18 cellular contexts compared by ENCODE assay signal in the genomic region with DNA sequence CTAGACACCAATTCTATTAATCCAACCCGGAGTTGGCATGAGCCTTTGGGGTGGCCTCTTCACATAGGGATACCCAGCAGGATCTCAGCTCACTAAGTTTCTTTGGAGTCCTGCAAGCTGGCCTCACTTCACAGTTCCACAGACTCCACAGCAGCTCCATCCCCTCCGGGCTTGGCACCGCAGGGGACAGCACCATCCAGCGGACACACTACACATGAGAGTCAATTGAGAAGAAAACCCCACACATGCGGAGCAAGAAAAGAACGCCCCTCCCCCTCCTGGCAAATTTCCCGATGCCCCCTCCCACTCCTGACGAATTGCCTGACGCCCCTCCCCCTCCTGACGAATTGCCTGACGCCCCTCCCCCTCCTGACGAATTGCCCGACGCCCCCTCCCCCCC. TPM values are rescaled to one million over a fixed set of nuclear protein-coding genes. Genes with fewer than 3 reads are reported as not detected.
A peak's percentile ranks its signal among the peaks of the same experiment; 100 is the strongest.
DNase-seq lines count a peak whose midpoint lies in the region; ATAC-seq and TF ChIP-seq lines count a peak whose summit lies in the region.
"Had no signal": no experiment of that assay in that cellular context is flagged by ENCODE, and none has a peak within 500 bp of the region (broad histone marks: within the 10 kb centered on the region; RNA-seq: fewer than 3 reads in every experiment).

No MANE protein-coding gene starts in this region.

- DNase-seq in activated naive CD8-positive, alpha-beta T cell treated with anti-CD3 and anti-CD28 coated beads for 36 hours: no peak
- no peak for DNase-seq in activated naive CD8-positive, alpha-beta T cell treated with anti-CD3 and anti-CD28 coated beads, Interleukin-2, amount 50 U/mL, for 24 hours
- DNase-seq in glutamatergic neuron: no peak
- no peak for DNase-seq in type B pancreatic cell (ENCODE audit: extremely low spot score, unreplicated experiment)
- DNase-seq in HK-2 (ENCODE audit: unreplicated experiment): no peak
- DNase-seq in dorsolateral prefrontal cortex: no peak
- DNase-seq: Caco-2, GM23248, NCI-H1092, NCI-H1694, NCI-H774, SHP77 treated with DMSO at 0.1 percent for 48 hours had no signal

- no peak for ATAC-seq in activated naive CD8-positive, alpha-beta T cell treated with anti-CD3 and anti-CD28 coated beads, Interleukin-2, amount 50 U/mL, for 24 hours
- ATAC-seq in activated T-helper 17 cell treated with anti-CD3 and anti-CD28 coated beads, Interleukin-2, amount 50 U/mL, for 72 hours (replicated peaks): no peak
- no peak for ATAC-seq in GM18870 (IDR thresholded peaks at IDR 0.05; ENCODE audit: unreplicated experiment)
- ATAC-seq: A549, GM12878 had no signal

- no peak for TF ChIP-seq CTCF in glutamatergic neuron (IDR thresholded peaks at IDR 0.05; ENCODE audit: partially characterized antibody, unreplicated experiment)
- TF ChIP-seq CTCF in type B pancreatic cell (conservative IDR thresholded peaks at IDR 0.05): no peak
- no peak for TF ChIP-seq CTCF in dorsolateral prefrontal cortex (IDR thresholded peaks at IDR 0.05 in 54 of 56, conservative IDR thresholded peaks at IDR 0.05 in 2 of 56; ENCODE audit: low read depth in 1 of 56, partially characterized antibody in 56 of 56)

- peaks cover 10% of the 10 kb centered on the region for H3K4me1 Mint-ChIP-seq in activated naive CD8-positive, alpha-beta T cell treated with anti-CD3 and anti-CD28 coated beads for 36 hours
- H3K4me1 Mint-ChIP-seq in activated naive CD8-positive, alpha-beta T cell treated with anti-CD3 and anti-CD28 coated beads, Interleukin-2, amount 50 U/mL, for 24 hours: peaks cover 5% of the 10 kb centered on the region
- H3K4me1 Mint-ChIP-seq in activated T-helper 17 cell treated with anti-CD3 and anti-CD28 coated beads, Interleukin-2, amount 50 U/mL, for 72 hours: no peaks in the 10 kb centered on the region
- H3K4me1 Mint-ChIP-seq in glutamatergic neuron (ENCODE audit: low read depth, unreplicated experiment): peaks cover 9% of the 10 kb centered on the region
- peaks cover 4% of the 10 kb centered on the region for H3K4me1 Mint-ChIP-seq in type B pancreatic cell (ENCODE audit: unreplicated experiment)
- H3K4me1 Mint-ChIP-seq: CD14-positive monocyte had no signal

- H3K27ac Mint-ChIP-seq in activated naive CD8-positive, alpha-beta T cell treated with anti-CD3 and anti-CD28 coated beads for 36 hours: peak overlapping the region; percentile 63
- H3K27ac Mint-ChIP-seq in activated naive CD8-positive, alpha-beta T cell treated with anti-CD3 and anti-CD28 coated beads, Interleukin-2, amount 50 U/mL, for 24 hours: no peak overlapping the region
- H3K27ac Mint-ChIP-seq in activated T-helper 17 cell treated with anti-CD3 and anti-CD28 coated beads, Interleukin-2, amount 50 U/mL, for 72 hours: peak overlapping the region; percentile 65
- H3K27ac Mint-ChIP-seq in glutamatergic neuron (ENCODE audit: unreplicated experiment) (peak overlapping the region; percentile 43), type B pancreatic cell (peak overlapping the region; percentile 20)

- H3K4me3 ChIP-seq in dorsolateral prefrontal cortex: no peak overlapping the region
- H3K4me3 ChIP-seq: A549, GM12878, GM23248 had no signal

- intact Hi-C loops in dorsolateral prefrontal cortex (cut with DNase I): no loop called here

- H3K27me3 Mint-ChIP-seq in activated naive CD8-positive, alpha-beta T cell treated with anti-CD3 and anti-CD28 coated beads for 36 hours: no peaks in the 10 kb centered on the region
- no peaks in the 10 kb centered on the region for H3K27me3 Mint-ChIP-seq in activated naive CD8-positive, alpha-beta T cell treated with anti-CD3 and anti-CD28 coated beads, Interleukin-2, amount 50 U/mL, for 24 hours
- no peaks in the 10 kb centered on the region for H3K27me3 Mint-ChIP-seq in activated T-helper 17 cell treated with anti-CD3 and anti-CD28 coated beads, Interleukin-2, amount 50 U/mL, for 72 hours
- H3K27me3 Mint-ChIP-seq in glutamatergic neuron (ENCODE audit: unreplicated experiment) (no peaks in the 10 kb centered on the region), type B pancreatic cell (no peaks in the 10 kb centered on the region)

- no peak overlapping the region for H3K4me3 Mint-ChIP-seq in activated naive CD8-positive, alpha-beta T cell treated with anti-CD3 and anti-CD28 coated beads for 36 hours
- H3K4me3 Mint-ChIP-seq in activated naive CD8-positive, alpha-beta T cell treated with anti-CD3 and anti-CD28 coated beads, Interleukin-2, amount 50 U/mL, for 24 hours: no peak overlapping the region
- no peak overlapping the region for H3K4me3 Mint-ChIP-seq in activated T-helper 17 cell treated with anti-CD3 and anti-CD28 coated beads, Interleukin-2, amount 50 U/mL, for 72 hours
- H3K4me3 Mint-ChIP-seq in glutamatergic neuron (ENCODE audit: unreplicated experiment) (no peak overlapping the region), type B pancreatic cell (no peak overlapping the region)
- H3K4me3 Mint-ChIP-seq: CD14-positive monocyte had no signal

- no peak overlapping the region for H3K27ac ChIP-seq in dorsolateral prefrontal cortex
- H3K27ac ChIP-seq: A549, GM23248, KMS-11 had no signal

- H3K9me3 Mint-ChIP-seq in activated naive CD8-positive, alpha-beta T cell treated with anti-CD3 and anti-CD28 coated beads for 36 hours: no peaks in the 10 kb centered on the region
- no peaks in the 10 kb centered on the region for H3K9me3 Mint-ChIP-seq in activated naive CD8-positive, alpha-beta T cell treated with anti-CD3 and anti-CD28 coated beads, Interleukin-2, amount 50 U/mL, for 24 hours
- no peaks in the 10 kb centered on the region for H3K9me3 Mint-ChIP-seq in activated T-helper 17 cell treated with anti-CD3 and anti-CD28 coated beads, Interleukin-2, amount 50 U/mL, for 72 hours
- H3K9me3 Mint-ChIP-seq in glutamatergic neuron (ENCODE audit: unreplicated experiment): no peaks in the 10 kb centered on the region
- no peaks in the 10 kb centered on the region for H3K9me3 Mint-ChIP-seq in type B pancreatic cell
- H3K9me3 Mint-ChIP-seq: CD14-positive monocyte had no signal

- peaks cover 17% of the 10 kb centered on the region for H3K36me3 Mint-ChIP-seq in activated naive CD8-positive, alpha-beta T cell treated with anti-CD3 and anti-CD28 coated beads for 36 hours
- H3K36me3 Mint-ChIP-seq in activated naive CD8-positive, alpha-beta T cell treated with anti-CD3 and anti-CD28 coated beads, Interleukin-2, amount 50 U/mL, for 24 hours (ENCODE audit: low read depth): peaks cover 32% of the 10 kb centered on the region
- H3K36me3 Mint-ChIP-seq in activated T-helper 17 cell treated with anti-CD3 and anti-CD28 coated beads, Interleukin-2, amount 50 U/mL, for 72 hours (ENCODE audit: low read depth): peaks cover 42% of the 10 kb centered on the region
- H3K36me3 Mint-ChIP-seq in glutamatergic neuron (ENCODE audit: unreplicated experiment) (no peaks in the 10 kb centered on the region), type B pancreatic cell (peaks cover 8% of the 10 kb centered on the region)

- H3K27me3 ChIP-seq in dorsolateral prefrontal cortex: no peaks in the 10 kb centered on the region

RNA-seq across cellular contexts. Expression of gene KLHDC4, which starts 31.1 kb away (rescaled TPM):
- total RNA-seq in activated naive CD8-positive, alpha-beta T cell treated with anti-CD3 and anti-CD28 coated beads for 36 hours: 10 to 100 TPM; 75.7 to 77.5 TPM
- total RNA-seq in activated T-helper 17 cell treated with anti-CD3 and anti-CD28 coated beads, Interleukin-2, amount 50 U/mL, for 72 hours: 100 to 1,000 TPM in 1 of 2 donors, 10 to 100 TPM in 1; 57.8 to 110 TPM
- total RNA-seq in glutamatergic neuron (ENCODE audit: unreplicated experiment) (65.4 TPM), type B pancreatic cell (ENCODE audit: low replicate concordance) (34.4 and 43.4 TPM in 2 replicates), dorsolateral prefrontal cortex (10 to 100 TPM; 22.5 to 62.8 (median 39.0) TPM)
